In the genomic region with DNA sequence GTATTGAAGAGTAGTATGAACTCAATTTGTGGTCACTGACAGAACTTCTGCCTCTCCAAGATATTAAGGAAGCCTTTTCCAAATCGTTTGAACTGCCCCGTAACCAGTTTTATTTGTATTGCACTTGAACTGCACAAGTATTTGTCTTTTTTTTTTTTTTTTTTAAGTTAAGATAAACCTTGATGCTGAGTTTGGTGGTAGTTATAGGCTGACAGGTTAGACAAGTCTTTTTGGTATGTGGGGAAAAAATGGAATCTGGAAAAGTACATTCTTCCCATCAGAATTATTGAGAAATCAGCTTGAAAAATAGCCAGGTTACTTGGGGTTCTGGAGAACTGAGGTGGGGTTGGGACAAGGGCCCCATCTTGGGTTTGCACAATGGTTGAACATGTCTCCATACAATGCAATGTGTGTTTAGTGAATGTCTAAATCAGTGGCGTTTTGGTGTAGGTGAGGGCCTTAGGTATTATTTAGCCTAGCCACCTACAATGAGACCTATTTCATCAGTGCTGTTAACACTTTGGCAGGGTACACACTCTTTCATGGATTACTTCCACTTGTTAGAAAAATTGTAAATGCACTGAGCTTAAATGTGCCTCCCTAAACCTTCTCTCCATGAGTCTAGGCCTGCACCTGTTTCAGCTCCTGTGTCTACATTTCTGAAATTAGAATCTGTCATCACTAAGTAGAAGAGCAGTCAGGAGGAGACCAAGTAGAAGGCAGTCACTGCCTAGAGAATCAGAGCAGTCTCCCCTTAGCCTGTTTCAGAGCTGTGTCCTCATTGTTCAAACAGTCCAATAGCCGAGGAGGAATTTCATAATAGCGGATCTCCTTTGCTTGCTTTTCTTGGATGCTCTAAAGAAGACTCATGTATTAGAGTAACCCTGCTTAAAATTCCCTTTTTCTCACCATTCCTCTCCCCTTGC, we compare ENCODE assay signal across 23 cellular contexts.
DNase-seq lines count a peak whose midpoint lies in the region; ATAC-seq and TF ChIP-seq lines count a peak whose summit lies in the region.
"Had no signal": no experiment of that assay in that cellular context is flagged by ENCODE, and none has a peak within 500 bp of the region (broad histone marks: within the 10 kb centered on the region; RNA-seq: fewer than 3 reads in every experiment).

No MANE protein-coding gene starts in this region.

- DNase-seq in left ventricle myocardium superior (no peak), heart right ventricle (no peak), lower lobe of right lung (no peak), sciatic nerve (ENCODE audit: low spot score) (no peak), NCI-H526 (lab: John Stamatoyannopoulos, UW) (no peak), DMS153 (lab: John Stamatoyannopoulos, UW) (no peak)
- no peak for DNase-seq in activated CD4-positive, CD25-positive, alpha-beta regulatory T cell (lab: John Stamatoyannopoulos, UW)
- DNase-seq: 8988T; AML-193; C1 segment of cervical spinal cord; Calu3; CD8-positive, alpha-beta T cell; H7; KG1; NCI-H1092; NCI-H1436 treated with DMSO at 0.1 percent for 48 hours; NCI-H1930; NCI-H226; NCI-H82; Peyer's patch had no signal

- WGBS in heart right ventricle, 2 donors = 93 to 94% methylated on average over 5 of the region's 5 CpGs

- intact Hi-C loops in left ventricle myocardium superior (cut with micrococcal nuclease) (no loop called here), heart right ventricle (cut with DNase I) (loop anchor here in 2 of 10 donors (10.0 kb wide), 2 partner anchors 257 to 267 kb away; a partner anchor contains a TSS), lower lobe of right lung (cut with DNase I) (no loop called here), sciatic nerve (cut with DNase I) (no loop called here)

- peaks cover 0 to 10% (median 0%) of the 10 kb centered on the region in 11 donors for H3K9me3 ChIP-seq in heart right ventricle
- H3K9me3 ChIP-seq in lower lobe of right lung = no peaks in the 10 kb centered on the region
- H3K9me3 ChIP-seq: Peyer's patch had no signal

- peak; percentile 30 for ATAC-seq in left ventricle myocardium superior
- no peak for ATAC-seq in heart right ventricle
- ATAC-seq in lower lobe of right lung = peak; percentile 72 to 83
- peak; percentile 95 for ATAC-seq in sciatic nerve
- ATAC-seq: CD8-positive, alpha-beta T cell; GM12878; SK-N-SH treated with all-trans-retinoic acid at 6 μM for 48 hours had no signal

- no peak overlapping the region for H3K4me3 ChIP-seq in heart right ventricle
- H3K4me3 ChIP-seq in lower lobe of right lung = no peak overlapping the region
- H3K4me3 ChIP-seq: GM12878, Peyer's patch had no signal

- H3K36me3 ChIP-seq in heart right ventricle (no peaks in the 10 kb centered on the region), lower lobe of right lung (no peaks in the 10 kb centered on the region)
- H3K36me3 ChIP-seq: Peyer's patch had no signal

- H3K27ac ChIP-seq in heart right ventricle (no peak overlapping the region), lower lobe of right lung (peak overlapping the region; percentile 34)
- H3K27ac ChIP-seq: HL-60, Peyer's patch had no signal

- TF ChIP-seq CTCF in heart right ventricle (IDR thresholded peaks at IDR 0.05) (no peak), lower lobe of right lung (IDR thresholded peaks at IDR 0.05) (no peak)

- H3K27me3 ChIP-seq in heart right ventricle (no peaks in the 10 kb centered on the region), lower lobe of right lung (ENCODE audit: low read depth) (no peaks in the 10 kb centered on the region)
- H3K27me3 ChIP-seq: Peyer's patch had no signal

- peaks cover 0 to 11% (median 0%) of the 10 kb centered on the region in 9 donors for H3K4me1 ChIP-seq in heart right ventricle
- H3K4me1 ChIP-seq in lower lobe of right lung = peaks cover 3% of the 10 kb centered on the region
- H3K4me1 ChIP-seq: Peyer's patch had no signal

Comparison
In these comparisons a context has a peak if more than half of its experiments do, and no peak if none do; other contexts are left out.
1. ATAC-seq: peak in left ventricle myocardium superior (single experiment), lower lobe of right lung (2 of 2) and sciatic nerve (single experiment); none in heart right ventricle (0 of 8).